Comparison of ENCODE assay signal across 1 cellular context in genomic region chr19:33248104-33248503, GRCh38.
TF ChIP-seq lines count a peak whose summit lies in the region.

No MANE protein-coding gene starts in this region.

TF ChIP-seq in SK-N-SH treated with all-trans-retinoic acid at 6 μM for 48 hours, 23 proteins besides CTCF, POLR2A, EP300 and RAD21:
- TF ChIP-seq CREB5 (CRISPR knock-in tag; IDR thresholded peaks at IDR 0.05; ENCODE audit: low read depth) (no peak), BACH2 (CRISPR knock-in tag; IDR thresholded peaks at IDR 0.05; ENCODE audit: borderline replicate concordance) (no peak), CSRNP3 (CRISPR knock-in tag; IDR thresholded peaks at IDR 0.05) (no peak), ZNF70 (CRISPR knock-in tag; IDR thresholded peaks at IDR 0.05) (no peak), SNAI2 (CRISPR knock-in tag; IDR thresholded peaks at IDR 0.05) (no peak), ISL1 (CRISPR knock-in tag; IDR thresholded peaks at IDR 0.05) (no peak), TSHZ2 (CRISPR knock-in tag; IDR thresholded peaks at IDR 0.05) (no peak), TCF4 (CRISPR knock-in tag; IDR thresholded peaks at IDR 0.05; ENCODE audit: borderline replicate concordance) (no peak), CSDC2 (CRISPR knock-in tag; IDR thresholded peaks at IDR 0.05) (no peak)
